In genomic region chr3:10164546-10165393, GRCh38 we compare ENCODE assay signal across 8 cellular contexts. TPM values are rescaled to one million over a fixed set of nuclear protein-coding genes. Genes with fewer than 3 reads are reported as not detected.
A peak's percentile ranks its signal among the peaks of the same experiment; 100 is the strongest.
DNase-seq lines count a peak whose midpoint lies in the region; ATAC-seq and TF ChIP-seq lines count a peak whose summit lies in the region.

A gene with protein sequence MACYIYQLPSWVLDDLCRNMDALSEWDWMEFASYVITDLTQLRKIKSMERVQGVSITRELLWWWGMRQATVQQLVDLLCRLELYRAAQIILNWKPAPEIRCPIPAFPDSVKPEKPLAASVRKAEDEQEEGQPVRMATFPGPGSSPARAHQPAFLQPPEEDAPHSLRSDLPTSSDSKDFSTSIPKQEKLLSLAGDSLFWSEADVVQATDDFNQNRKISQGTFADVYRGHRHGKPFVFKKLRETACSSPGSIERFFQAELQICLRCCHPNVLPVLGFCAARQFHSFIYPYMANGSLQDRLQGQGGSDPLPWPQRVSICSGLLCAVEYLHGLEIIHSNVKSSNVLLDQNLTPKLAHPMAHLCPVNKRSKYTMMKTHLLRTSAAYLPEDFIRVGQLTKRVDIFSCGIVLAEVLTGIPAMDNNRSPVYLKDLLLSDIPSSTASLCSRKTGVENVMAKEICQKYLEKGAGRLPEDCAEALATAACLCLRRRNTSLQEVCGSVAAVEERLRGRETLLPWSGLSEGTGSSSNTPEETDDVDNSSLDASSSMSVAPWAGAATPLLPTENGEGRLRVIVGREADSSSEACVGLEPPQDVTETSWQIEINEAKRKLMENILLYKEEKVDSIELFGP (plus strand): TSS chr3:10164919. CDS start chr3:10164955, 36 bp downstream.

- H3K27me3 ChIP-seq in PC-3 (ENCODE audit: low read length) (no peaks in the 10 kb centered on the region), stomach (no peaks in the 10 kb centered on the region)

- no peaks in the 10 kb centered on the region for H3K27me3 Mint-ChIP-seq in natural killer cell treated with Interleukin-12 subunit alpha and Interleukin-12 subunit beta and Interleukin-15 and Interleukin-18, amount 100 ng/mL, for 72 hours

- H3K4me2 ChIP-seq in PC-3 (ENCODE audit: low read length), result peak within 1 kb of the TSS; percentile 91

- H3K9me3 ChIP-seq in PC-3 (ENCODE audit: low read length) (peaks cover 5% of the 10 kb centered on the region), stomach (peaks cover 0 to 12% (median 7%) of the 10 kb centered on the region in 4 donors)

- H3K9ac ChIP-seq in PC-3 (ENCODE audit: low read length), result peak within 1 kb of the TSS; percentile 95

- POLR2A ChIA-PET in PC-3 (lab: Charles Lee; ENCODE audit: unreplicated experiment), result interaction anchor here (0.7 to 0.9 kb wide), 2 partner anchors 27 to 34 kb away, joined by 3 to 7 read pairs; no protein-coding TSS in a partner anchor

- H4K20me1 ChIP-seq in PC-3 (ENCODE audit: low read length), result no peaks in the 10 kb centered on the region

- H3K36me3 ChIP-seq in PC-3 (ENCODE audit: low read depth, low read length) (peaks cover 13% of the 10 kb centered on the region), stomach (peaks cover 0 to 9% (median 0%) of the 10 kb centered on the region in 4 donors)

- H3K27ac ChIP-seq in PC-3 (ENCODE audit: low read length) (peak within 1 kb of the TSS; percentile 33), stomach (peak within 1 kb of the TSS; percentile 26 to 82 (median 80))

- no peak for TF ChIP-seq POLR2A in stomach (IDR thresholded peaks at IDR 0.05)

- intact Hi-C loops in PC-3 (cut with micrococcal nuclease) (loop anchor here (1.0 to 2.0 kb wide), 2 partner anchors 28 to 61 kb away; no protein-coding TSS in a partner anchor), stomach (cut with DNase I; ENCODE audit: low total_unique reads) (loop anchor here (10.0 kb wide), 1 partner anchor 60 kb away; no protein-coding TSS in a partner anchor)

- DNase-seq in NCI-H2227 (lab: John Stamatoyannopoulos, UW; ENCODE audit: unreplicated experiment) (peak; percentile 54), NCI-H2227 treated with DMSO at 0.1 percent for 48 hours (lab: John Stamatoyannopoulos, UW) (no peak), PC-3 (peak; percentile 71), fibroblast of the aortic adventitia (ENCODE audit: low read depth) (peak; percentile 48), stomach (peak; percentile 78)
- DNase-seq in activated T-helper 9 cell treated with anti-CD3 and anti-CD28 coated beads, Interleukin-2, amount 50 U/mL, for 16 hours (ENCODE audit: low read depth), result peak; percentile 54
- peak; percentile 75 for DNase-seq in natural killer cell treated with Interleukin-12 subunit alpha and Interleukin-12 subunit beta and Interleukin-15 and Interleukin-18, amount 100 ng/mL, for 72 hours (ENCODE audit: low spot score)

- H2AFZ ChIP-seq in PC-3 (ENCODE audit: low read length), result peak within 1 kb of the TSS; percentile 93

- peak within 1 kb of the TSS; percentile 86 for H3K4me3 Mint-ChIP-seq in natural killer cell treated with Interleukin-12 subunit alpha and Interleukin-12 subunit beta and Interleukin-15 and Interleukin-18, amount 100 ng/mL, for 72 hours

- peak; percentile 54 for ATAC-seq in HG02884 (IDR thresholded peaks at IDR 0.05; ENCODE audit: unreplicated experiment)
- ATAC-seq in PC-3, result peak; percentile 91
- ATAC-seq in natural killer cell treated with Interleukin-12 subunit alpha and Interleukin-12 subunit beta and Interleukin-15 and Interleukin-18, amount 100 ng/mL, for 72 hours, result peak; percentile 94 to 95

- BruUV-seq in PC-3 (replicated peaks; lab: Mats Ljungman, UMichigan), result no TSS peak

- H3F3A ChIP-seq in PC-3 (ENCODE audit: low read length, unreplicated experiment), result no peaks in the 10 kb centered on the region

- H3K4me3 ChIP-seq in PC-3 (ENCODE audit: low read length) (peak within 1 kb of the TSS; percentile 96), fibroblast of the aortic adventitia (ENCODE audit: low read depth, low read length) (peak within 1 kb of the TSS; percentile 87), stomach (peak within 1 kb of the TSS; percentile 74 to 85 (median 76))

- WGBS in stomach, 5 donors, result 2 to 5% (median 4%) methylated on average over 17 to 76 of the region's 76 CpGs

- no peaks in the 10 kb centered on the region for H3K4me1 ChIP-seq in PC-3 (ENCODE audit: insufficient read depth, low read length)
- H3K4me1 ChIP-seq in stomach, result peaks cover 10 to 27% (median 15%) of the 10 kb centered on the region in 4 donors

- TF ChIP-seq CTCF in PC-3 (conservative IDR thresholded peaks at IDR 0.05; ENCODE audit: low read depth, low read length) (peak; percentile 53), fibroblast of the aortic adventitia (IDR thresholded peaks at IDR 0.05; ENCODE audit: insufficient read depth, low read length) (peak; percentile 70), stomach (IDR thresholded peaks at IDR 0.05) (peak in 5 of 7 experiments; percentile 41 to 98 (median 97))

- H3K79me2 ChIP-seq in PC-3 (ENCODE audit: low read length), result peaks cover 18% of the 10 kb centered on the region

- peak within 1 kb of the TSS; percentile 64 to 87 for H3K27ac Mint-ChIP-seq in natural killer cell treated with Interleukin-12 subunit alpha and Interleukin-12 subunit beta and Interleukin-15 and Interleukin-18, amount 100 ng/mL, for 72 hours

- H3K9me3 Mint-ChIP-seq in natural killer cell treated with Interleukin-12 subunit alpha and Interleukin-12 subunit beta and Interleukin-15 and Interleukin-18, amount 100 ng/mL, for 72 hours, result peaks cover 3% of the 10 kb centered on the region

- CTCF ChIA-PET in PC-3 (lab: Charles Lee), result interaction anchor here (0.7 to 1.1 kb wide), 3 partner anchors 27 to 59 kb away, joined by 4 to 9 read pairs (median 8); no protein-coding TSS in a partner anchor

- no peaks in the 10 kb centered on the region for H3K9me2 ChIP-seq in PC-3 (replicated peaks; ENCODE audit: low read length)

- no peak for TF ChIP-seq EP300 in stomach (IDR thresholded peaks at IDR 0.05)

- peaks cover 18 to 25% of the 10 kb centered on the region in 2 donors for H3K4me1 Mint-ChIP-seq in natural killer cell treated with Interleukin-12 subunit alpha and Interleukin-12 subunit beta and Interleukin-15 and Interleukin-18, amount 100 ng/mL, for 72 hours (ENCODE audit: low read depth in 2 of 2)

- peaks cover 15% of the 10 kb centered on the region for H3K36me3 Mint-ChIP-seq in natural killer cell treated with Interleukin-12 subunit alpha and Interleukin-12 subunit beta and Interleukin-15 and Interleukin-18, amount 100 ng/mL, for 72 hours

RNA-seq across cellular contexts. Expression of the gene that starts here (rescaled TPM):
- 4.7 and 5.5 TPM in 2 replicates for total RNA-seq in PC-3 (2014; rRNA removed)
- 0.90 and 9.1 TPM in 2 replicates for total RNA-seq in fibroblast of the aortic adventitia (ENCODE audit: low replicate concordance)
- total RNA-seq in natural killer cell treated with Interleukin-12 subunit alpha and Interleukin-12 subunit beta and Interleukin-15 and Interleukin-18, amount 100 ng/mL, for 72 hours, result 10 to 100 TPM; 35.1 to 78.4 TPM
- total RNA-seq in stomach, result 1 to 10 TPM in 3 of 5 donors, under 1 TPM in 1, not detected in 1; 0.45 to 6.2 (median 1.9) TPM
- polyA plus RNA-seq in stomach, result 1 to 10 TPM; 1.5 to 3.8 (median 3.2) TPM
